Comparison of ENCODE assay signal across 19 cellular contexts in the genomic region with DNA sequence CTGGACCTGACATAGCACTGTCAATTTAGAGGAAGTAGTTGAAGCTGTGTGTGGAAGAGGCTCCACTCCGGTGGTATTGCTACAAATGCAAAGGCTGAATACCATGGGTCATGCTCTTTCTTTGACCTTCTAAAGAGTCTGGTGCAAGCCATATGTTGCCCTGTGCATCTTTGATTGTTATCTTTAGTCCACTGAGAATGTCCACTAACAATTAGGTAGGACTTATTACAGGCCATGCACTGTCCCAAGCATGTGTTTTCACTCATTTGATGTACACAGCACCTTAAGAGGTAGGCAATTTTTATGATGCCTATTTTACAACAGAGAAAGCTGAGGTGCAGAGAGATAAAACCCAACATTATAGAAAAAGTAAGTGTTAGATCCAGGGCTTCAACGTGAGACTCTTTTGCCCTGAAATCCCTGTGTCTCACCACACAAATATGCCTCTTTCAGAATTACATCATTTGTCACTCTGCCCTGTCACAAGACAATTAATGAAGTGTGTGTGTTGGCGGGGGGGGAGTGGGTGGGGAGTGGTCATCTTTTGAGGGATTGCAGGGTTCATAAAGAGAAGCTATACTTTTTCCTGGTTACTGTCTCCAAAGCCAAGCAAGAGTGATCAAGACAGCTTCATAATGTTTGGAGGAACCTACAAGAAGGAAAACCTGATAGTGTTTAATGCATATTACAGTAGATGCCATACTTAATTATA.
DNase-seq lines count a peak whose midpoint lies in the region; ATAC-seq, FAIRE-seq and TF ChIP-seq lines count a peak whose summit lies in the region.
"Had no signal": no experiment of that assay in that cellular context is flagged by ENCODE, and none has a peak within 500 bp of the region (broad histone marks: within the 10 kb centered on the region; RNA-seq: fewer than 3 reads in every experiment).

No MANE protein-coding gene starts in this region.

- H3K9me3 Mint-ChIP-seq in natural killer cell = peaks cover 9 to 13% of the 10 kb centered on the region in 2 donors

- peak; percentile 39 for ATAC-seq in GM12878
- no peak for ATAC-seq in natural killer cell
- ATAC-seq in GM19395 (IDR thresholded peaks at IDR 0.05; ENCODE audit: unreplicated experiment) = no peak
- ATAC-seq in GM21619 (IDR thresholded peaks at IDR 0.05; ENCODE audit: unreplicated experiment) = no peak
- ATAC-seq: activated CD8-positive, alpha-beta T cell treated with anti-CD3 and anti-CD28 coated beads for 36 hours; left lobe of liver; upper lobe of right lung had no signal

- TF ChIP-seq POLR2A in GM12878 (IDR thresholded peaks at IDR 0.05; ENCODE audit: low read depth, low read length) = no peak

- no peak overlapping the region for H3K27ac Mint-ChIP-seq in natural killer cell
- H3K27ac Mint-ChIP-seq: activated CD8-positive, alpha-beta T cell treated with anti-CD3 and anti-CD28 coated beads for 36 hours; IgD-negative memory B cell had no signal

- H3K27ac ChIP-seq in GM12878 (ENCODE audit: control insufficient read depth, insufficient read depth) (no peak overlapping the region), hepatocyte (peak overlapping the region; percentile 85)
- H3K27ac ChIP-seq: upper lobe of right lung had no signal

- H3K79me2 ChIP-seq in GM12878 (ENCODE audit: control insufficient read depth, insufficient read depth, low read length) (no peaks in the 10 kb centered on the region), hepatocyte (no peaks in the 10 kb centered on the region)

- SMC1A ChIA-PET in GM12878 (lab: Charles Lee; ENCODE audit: uncharacterized antibody, unreplicated experiment) = interaction anchor here (0.8 to 1.9 kb wide), 17 partner anchors 9 to 201 kb away, joined by 3 to 9 read pairs (median 4); no protein-coding TSS in a partner anchor

- no peak for TF ChIP-seq RAD21 in GM12878 (IDR thresholded peaks at IDR 0.05; ENCODE audit: insufficient read depth, low read depth, low read length)

- FAIRE-seq in GM12878 (lab: Jason Lieb, UNC) = no peak
- FAIRE-seq: A204.1 had no signal

- H3K9ac ChIP-seq in GM12878 (ENCODE audit: control insufficient read depth, insufficient read depth, low read length) = no peak overlapping the region

- DNase-seq in A172 (ENCODE audit: low spot score) (peak; percentile 71), HT-29 (ENCODE audit: low spot score) (peak; percentile 52), GM12878 (ENCODE audit: low read depth, low spot score) (no peak), hepatocyte (ENCODE audit: low spot score) (peak; percentile 68), natural killer cell (no peak), globus pallidus (ENCODE audit: low spot score) (no peak)
- DNase-seq: activated CD8-positive, alpha-beta T cell treated with anti-CD3 and anti-CD28 coated beads for 36 hours; activated naive CD4-positive, alpha-beta T cell; DMS79 treated with DMSO at 0.1 percent for 48 hours; glutamatergic neuron; NCI-H1694 treated with DMSO at 0.1 percent for 48 hours; stimulated activated CD4-positive, alpha-beta T cell treated with anti-CD3 and anti-CD28 coated beads, Interleukin-12 subunit alpha, Interleukin-12 subunit beta, amount 100 ng/mL, for 4 hours; T-helper 9 cell; upper lobe of right lung had no signal

- no peak overlapping the region for H3K4me3 ChIP-seq in GM12878
- no peak overlapping the region for H3K4me3 ChIP-seq in hepatocyte
- H3K4me3 ChIP-seq: upper lobe of right lung had no signal

- H3K36me3 ChIP-seq in GM12878 (ENCODE audit: control insufficient read depth in 2 of 2, insufficient read depth in 2 of 2, low read length in 1 of 2) = no peaks in the 10 kb centered on the region
- no peaks in the 10 kb centered on the region for H3K36me3 ChIP-seq in hepatocyte (replicated peaks; ENCODE audit: insufficient read depth, low read depth)
- H3K36me3 ChIP-seq: upper lobe of right lung had no signal

- intact Hi-C loops in GM12878 (cut with micrococcal nuclease; ENCODE audit: unreplicated experiment) (no loop called here), natural killer cell (cut with micrococcal nuclease) (no loop called here)

- CTCF ChIA-PET in GM12878 (lab: Yijun Ruan, JAX) = interaction anchor here (0.7 to 1.6 kb wide), 4 partner anchors 8 to 636 kb away, joined by 3 to 5 read pairs (median 4); no protein-coding TSS in a partner anchor

- H4K20me1 ChIP-seq in GM12878 (ENCODE audit: control insufficient read depth, insufficient read depth) (no peaks in the 10 kb centered on the region), hepatocyte (ENCODE audit: insufficient read depth, poor library complexity, severe bottlenecking) (no peaks in the 10 kb centered on the region)

- no peak for TF ChIP-seq EP300 in GM12878 (IDR thresholded peaks at IDR 0.05; ENCODE audit: borderline replicate concordance in 1 of 2, control insufficient read depth in 1 of 2, low read depth in 2 of 2, low read length in 2 of 2)

- H3K4me2 ChIP-seq in GM12878 (ENCODE audit: control insufficient read depth, insufficient read depth) (no peak overlapping the region), hepatocyte (no peak overlapping the region)

- no peak overlapping the region for H3K4me3 Mint-ChIP-seq in natural killer cell
- H3K4me3 Mint-ChIP-seq: activated CD8-positive, alpha-beta T cell treated with anti-CD3 and anti-CD28 coated beads for 36 hours; IgD-negative memory B cell had no signal

- H2AFZ ChIP-seq in GM12878 (ENCODE audit: control insufficient read depth, low read depth, low read length) (no peak overlapping the region), hepatocyte (no peak overlapping the region)

- in situ Hi-C loops in GM12878 (cut with MboI) = no loop called here

- H3K4me1 ChIP-seq in GM12878 (ENCODE audit: control insufficient read depth, insufficient read depth, low read length) (no peaks in the 10 kb centered on the region), hepatocyte (ENCODE audit: insufficient read depth) (peaks cover 30% of the 10 kb centered on the region)

- no peaks in the 10 kb centered on the region for H3K9me3 ChIP-seq in GM12878 (replicated peaks; ENCODE audit: control insufficient read depth, insufficient read depth, low read length)
- H3K9me3 ChIP-seq in hepatocyte (ENCODE audit: low read depth) = no peaks in the 10 kb centered on the region
- H3K9me3 ChIP-seq: upper lobe of right lung had no signal

- BruUV-seq in GM12878 (replicated peaks; lab: Mats Ljungman, UMichigan) = no TSS peak

- WGBS in GM12878 (ENCODE audit: insufficient coverage, insufficient replicate concordance, low lambda C conversion rate, missing lambda C conversion rate) = 25% methylated on average over 3 of the region's 3 CpGs
- WGBS in hepatocyte (ENCODE audit: low lambda C conversion rate, missing lambda C conversion rate) = 64% methylated on average over 3 of the region's 3 CpGs

- TF ChIP-seq CTCF in GM12878 (IDR thresholded peaks at IDR 0.05 in 2 of 3, conservative IDR thresholded peaks at IDR 0.05 in 1 of 3; ENCODE audit: control insufficient read depth in 2 of 3, extremely low read depth in 1 of 3, insufficient read depth in 1 of 3, low read depth in 3 of 3, low read length in 3 of 3) = no peak
- TF ChIP-seq CTCF in hepatocyte (IDR thresholded peaks at IDR 0.05; ENCODE audit: poor library complexity) = no peak
- TF ChIP-seq CTCF in natural killer cell (IDR thresholded peaks at IDR 0.05) = no peak

- no peaks in the 10 kb centered on the region for H3K9me2 ChIP-seq in hepatocyte (replicated peaks; ENCODE audit: insufficient read depth)

- no peaks in the 10 kb centered on the region for H3K4me1 Mint-ChIP-seq in natural killer cell
- H3K4me1 Mint-ChIP-seq: IgD-negative memory B cell had no signal

- H3K27me3 Mint-ChIP-seq in natural killer cell (ENCODE audit: low read depth in 2 of 2) = no peaks in the 10 kb centered on the region
- H3K27me3 Mint-ChIP-seq: activated CD8-positive, alpha-beta T cell treated with anti-CD3 and anti-CD28 coated beads for 36 hours; IgD-negative memory B cell had no signal

- RAD21 ChIA-PET in GM12878 (lab: Charles Lee; ENCODE audit: unreplicated experiment) = interaction anchor here (1.1 to 2.0 kb wide), 4 partner anchors 8 to 201 kb away, joined by 4 to 8 read pairs (median 7); no protein-coding TSS in a partner anchor

- H3K27me3 ChIP-seq in GM12878 (replicated peaks in 1 of 2; ENCODE audit: control insufficient read depth in 2 of 2, insufficient read depth in 2 of 2, low read length in 1 of 2) = no peaks in the 10 kb centered on the region
- H3K27me3 ChIP-seq in hepatocyte = no peaks in the 10 kb centered on the region
- H3K27me3 ChIP-seq: upper lobe of right lung had no signal

- POLR2A ChIA-PET in GM12878 (lab: Charles Lee) = interaction anchor here (1.0 kb wide), 1 partner anchor 10 kb away, joined by 3 read pairs; no protein-coding TSS in a partner anchor

- H3K36me3 Mint-ChIP-seq in natural killer cell = no peaks in the 10 kb centered on the region
- H3K36me3 Mint-ChIP-seq: IgD-negative memory B cell had no signal

TF ChIP-seq in GM12878, 131 proteins besides CTCF, POLR2A, EP300 and RAD21:
- peak; percentile 69; the same call in 1 of the 2 replicates for TF ChIP-seq ATF7 (IDR thresholded peaks at IDR 0.05; ENCODE audit: low read depth)
- TF ChIP-seq, protein P1, sequence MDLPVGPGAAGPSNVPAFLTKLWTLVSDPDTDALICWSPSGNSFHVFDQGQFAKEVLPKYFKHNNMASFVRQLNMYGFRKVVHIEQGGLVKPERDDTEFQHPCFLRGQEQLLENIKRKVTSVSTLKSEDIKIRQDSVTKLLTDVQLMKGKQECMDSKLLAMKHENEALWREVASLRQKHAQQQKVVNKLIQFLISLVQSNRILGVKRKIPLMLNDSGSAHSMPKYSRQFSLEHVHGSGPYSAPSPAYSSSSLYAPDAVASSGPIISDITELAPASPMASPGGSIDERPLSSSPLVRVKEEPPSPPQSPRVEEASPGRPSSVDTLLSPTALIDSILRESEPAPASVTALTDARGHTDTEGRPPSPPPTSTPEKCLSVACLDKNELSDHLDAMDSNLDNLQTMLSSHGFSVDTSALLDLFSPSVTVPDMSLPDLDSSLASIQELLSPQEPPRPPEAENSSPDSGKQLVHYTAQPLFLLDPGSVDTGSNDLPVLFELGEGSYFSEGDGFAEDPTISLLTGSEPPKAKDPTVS (IDR thresholded peaks at IDR 0.05; ENCODE audit: low read depth, low read length) = no peak
- TF ChIP-seq MTA2 (IDR thresholded peaks at IDR 0.05; ENCODE audit: low read depth) = peak; percentile 18; the same call in 1 of the 2 replicates

Comparison
In these comparisons a context has a peak if more than half of its experiments do, and no peak if none do; other contexts are left out.
1. DNase-seq: peak in A172 (single experiment), HT-29 (single experiment) and hepatocyte (single experiment); none in GM12878 (single experiment), natural killer cell (single experiment) and globus pallidus (single experiment).